Comparison of ENCODE assay signal across 1 cellular context in the genomic region with DNA sequence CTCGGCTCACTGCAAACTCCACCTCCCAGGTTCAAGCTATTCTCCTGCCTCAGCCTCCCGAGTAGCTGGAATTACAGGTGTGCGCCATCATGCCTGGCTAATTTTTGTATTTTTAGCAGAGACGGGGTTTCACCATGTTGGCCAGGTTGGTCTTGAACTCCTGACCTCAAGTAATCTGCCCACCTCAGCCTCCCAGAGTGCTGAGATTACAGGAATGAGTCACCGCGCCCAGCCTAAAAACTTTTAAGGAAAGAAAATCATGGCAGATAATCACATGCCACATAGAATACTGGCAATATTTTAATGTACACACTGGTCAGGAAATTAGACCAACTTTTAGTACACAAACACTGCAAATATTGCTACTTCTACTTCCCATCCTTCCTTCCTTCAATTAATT.
TF ChIP-seq lines count a peak whose summit lies in the region.

No MANE protein-coding gene starts in this region.

TF ChIP-seq in GM12878, 131 proteins besides CTCF, POLR2A, EP300 and RAD21:
- TF ChIP-seq EED (IDR thresholded peaks at IDR 0.05; ENCODE audit: low read depth) (peak; percentile 72), DPF2 (IDR thresholded peaks at IDR 0.05) (peak; percentile 59; the same call in 1 of the 2 replicates), IKZF2 (IDR thresholded peaks at IDR 0.05) (peak in 1 of 2 experiments; percentile 69; a peak in 2 of 4 replicates), JUNB (IDR thresholded peaks at IDR 0.05) (peak; percentile 70; the same call in 1 of the 2 replicates), NBN (IDR thresholded peaks at IDR 0.05) (peak; percentile 16; the same call in 1 of the 2 replicates), NR2F1 (conservative IDR thresholded peaks at IDR 0.05) (peak; percentile 86), IKZF1 (conservative IDR thresholded peaks at IDR 0.05) (peak; percentile 58; the same call in 1 of the 2 replicates), CEBPB (IDR thresholded peaks at IDR 0.05; ENCODE audit: borderline replicate concordance in 1 of 2, low read depth in 2 of 2, low read length in 2 of 2) (0 out of 4 replicates have a peak, but pooled peaks of 1 of the 2 experiments have one; percentile 1), CBFB (IDR thresholded peaks at IDR 0.05; ENCODE audit: low read depth) (0 out of 2 replicates have a peak, but pooled peaks have one; percentile 36)
- TF ChIP-seq, protein P1, sequence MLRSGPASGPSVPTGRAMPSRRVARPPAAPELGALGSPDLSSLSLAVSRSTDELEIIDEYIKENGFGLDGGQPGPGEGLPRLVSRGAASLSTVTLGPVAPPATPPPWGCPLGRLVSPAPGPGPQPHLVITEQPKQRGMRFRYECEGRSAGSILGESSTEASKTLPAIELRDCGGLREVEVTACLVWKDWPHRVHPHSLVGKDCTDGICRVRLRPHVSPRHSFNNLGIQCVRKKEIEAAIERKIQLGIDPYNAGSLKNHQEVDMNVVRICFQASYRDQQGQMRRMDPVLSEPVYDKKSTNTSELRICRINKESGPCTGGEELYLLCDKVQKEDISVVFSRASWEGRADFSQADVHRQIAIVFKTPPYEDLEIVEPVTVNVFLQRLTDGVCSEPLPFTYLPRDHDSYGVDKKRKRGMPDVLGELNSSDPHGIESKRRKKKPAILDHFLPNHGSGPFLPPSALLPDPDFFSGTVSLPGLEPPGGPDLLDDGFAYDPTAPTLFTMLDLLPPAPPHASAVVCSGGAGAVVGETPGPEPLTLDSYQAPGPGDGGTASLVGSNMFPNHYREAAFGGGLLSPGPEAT (IDR thresholded peaks at IDR 0.05; ENCODE audit: low read depth), result 0 out of 2 replicates have a peak, but pooled peaks have one; percentile 23
